18 cellular contexts compared by ENCODE assay signal in the genomic region with DNA sequence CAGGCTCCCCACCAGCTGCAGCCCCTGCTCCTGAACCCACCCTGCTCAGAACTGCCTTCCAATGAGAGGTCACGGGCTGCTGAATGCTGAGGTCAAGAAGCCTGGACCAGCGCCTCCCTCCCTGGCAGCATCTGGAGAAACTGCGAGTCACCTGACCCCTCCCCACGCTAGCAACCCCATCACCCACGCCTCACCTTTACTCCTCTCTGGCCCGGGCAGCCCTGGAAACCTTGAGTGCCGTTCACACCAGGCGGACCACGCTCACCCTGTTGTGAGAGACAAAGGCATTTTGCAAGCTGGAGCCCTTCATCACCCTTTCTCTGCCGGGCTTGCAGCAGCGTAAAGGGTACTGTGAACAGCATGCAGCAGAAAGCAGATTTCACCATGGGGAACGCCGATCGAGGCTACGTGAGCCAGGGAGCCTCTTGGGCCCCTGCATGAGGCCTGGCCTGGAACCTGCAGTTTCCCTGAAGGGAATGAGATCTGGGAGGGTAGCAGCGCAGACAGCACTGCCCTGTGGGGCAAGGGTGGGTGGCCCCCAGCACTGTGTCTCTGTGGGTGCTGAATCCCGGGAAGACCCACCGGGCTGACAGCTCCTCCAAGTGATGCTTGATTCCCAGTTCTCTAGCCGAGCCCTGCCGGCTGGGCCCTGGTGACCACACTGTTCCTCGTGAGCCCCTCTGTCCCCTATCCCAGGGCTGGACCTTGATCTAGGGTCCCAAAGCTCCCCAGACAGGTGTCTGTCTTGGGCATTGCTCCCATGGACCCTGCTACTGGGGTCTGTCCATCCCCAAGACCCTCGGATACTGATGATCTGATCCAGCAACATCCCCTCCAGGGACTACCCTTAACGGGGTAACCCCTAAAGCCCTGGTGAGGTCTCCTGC. TPM values are rescaled to one million over a fixed set of nuclear protein-coding genes. Genes with fewer than 3 reads are reported as not detected.
DNase-seq lines count a peak whose midpoint lies in the region; ATAC-seq and TF ChIP-seq lines count a peak whose summit lies in the region.
"Had no signal": no experiment of that assay in that cellular context is flagged by ENCODE, and none has a peak within 500 bp of the region (broad histone marks: within the 10 kb centered on the region; RNA-seq: fewer than 3 reads in every experiment).

No MANE protein-coding gene starts in this region.

- peak overlapping the region; percentile 44 to 56 for H3K27ac ChIP-seq in right atrium auricular region
- peak overlapping the region; percentile 51 for H3K27ac ChIP-seq in osteoblast (ENCODE audit: low read depth, low read length)
- peak overlapping the region; percentile 42 for H3K27ac ChIP-seq in upper lobe of right lung
- H3K27ac ChIP-seq: BLaER1, HL-60 had no signal

- no peaks in the 10 kb centered on the region for H3K9me3 ChIP-seq in right atrium auricular region
- no peaks in the 10 kb centered on the region for H3K9me3 ChIP-seq in osteoblast (ENCODE audit: low read depth, low read length)
- H3K9me3 ChIP-seq in upper lobe of right lung, result no peaks in the 10 kb centered on the region
- H3K9me3 ChIP-seq: BLaER1 had no signal

- no peak for ATAC-seq in Right ventricle myocardium inferior
- no peak for ATAC-seq in left ventricle myocardium superior
- no peak for ATAC-seq in upper lobe of right lung
- no peak for ATAC-seq in HG02763 (IDR thresholded peaks at IDR 0.05; ENCODE audit: unreplicated experiment)
- ATAC-seq: stimulated activated naive CD8-positive, alpha-beta T cell treated with anti-CD3 and anti-CD28 coated beads, Interleukin-15, amount 100 ng/mL, for 72 hours had no signal

- H3K4me1 ChIP-seq in right atrium auricular region, result no peaks in the 10 kb centered on the region
- peaks cover 14% of the 10 kb centered on the region for H3K4me1 ChIP-seq in osteoblast (ENCODE audit: insufficient read depth, low read length)
- H3K4me1 ChIP-seq in upper lobe of right lung, result peaks cover 2% of the 10 kb centered on the region

- H3K27me3 ChIP-seq in right atrium auricular region (no peaks in the 10 kb centered on the region), osteoblast (ENCODE audit: insufficient read depth, low read length) (no peaks in the 10 kb centered on the region), upper lobe of right lung (peaks cover 10% of the 10 kb centered on the region)
- H3K27me3 ChIP-seq: BLaER1 had no signal

- intact Hi-C loops in Right ventricle myocardium inferior (cut with DNase I), result no loop called here
- intact Hi-C loops in left ventricle myocardium superior (cut with micrococcal nuclease), result no loop called here
- intact Hi-C loops in upper lobe of right lung (cut with DNase I), result no loop called here

- no peak overlapping the region for H3K4me3 ChIP-seq in right atrium auricular region
- H3K4me3 ChIP-seq in osteoblast (ENCODE audit: insufficient read depth, low read length), result no peak overlapping the region
- no peak overlapping the region for H3K4me3 ChIP-seq in upper lobe of right lung
- H3K4me3 ChIP-seq: BLaER1 had no signal

- no peak overlapping the region for H2AFZ ChIP-seq in osteoblast (ENCODE audit: low read length)

- H3K4me2 ChIP-seq in osteoblast (ENCODE audit: insufficient read depth, low read length), result no peak overlapping the region
- H3K4me2 ChIP-seq: BLaER1 had no signal

- peak; percentile 51 for DNase-seq in Right ventricle myocardium inferior (ENCODE audit: missing footprints)
- no peak for DNase-seq in left ventricle myocardium superior
- DNase-seq in right atrium auricular region (ENCODE audit: low spot score), result no peak
- DNase-seq in osteoblast (ENCODE audit: insufficient read length, low spot score, missing footprints), result no peak
- no peak for DNase-seq in upper lobe of right lung
- DNase-seq in NCI-H146 treated with DMSO at 0.1 percent for 48 hours (lab: John Stamatoyannopoulos, UW; ENCODE audit: unreplicated experiment), result no peak
- no peak for DNase-seq in RPMI8226
- DNase-seq: activated CD4-positive, alpha-beta T cell treated with anti-CD3 and anti-CD28 coated beads for 48 hours; activated gamma-delta T cell treated with Interleukin-2 at 50 U/mL for 16 hours; Calu3; kidney glomerular epithelial cell; NCI-H1417; NCI-H69; stimulated activated CD4-positive, alpha-beta T cell treated with anti-CD3 and anti-CD28 coated beads, Interleukin-4, amount 100 ng/mL, for 4 hours; stimulated activated naive CD8-positive, alpha-beta T cell treated with anti-CD3 and anti-CD28 coated beads, Interleukin-15, amount 100 ng/mL, for 72 hours had no signal

- H3K36me3 ChIP-seq in right atrium auricular region, result peaks cover 49% of the 10 kb centered on the region
- peaks cover 98% of the 10 kb centered on the region for H3K36me3 ChIP-seq in osteoblast (ENCODE audit: insufficient read depth, low read length)
- H3K36me3 ChIP-seq in upper lobe of right lung, result peaks cover 15% of the 10 kb centered on the region
- H3K36me3 ChIP-seq: BLaER1 had no signal

- TF ChIP-seq CTCF in right atrium auricular region (IDR thresholded peaks at IDR 0.05) (no peak), osteoblast (IDR thresholded peaks at IDR 0.05; ENCODE audit: extremely low read depth, low read depth, low read length) (no peak), upper lobe of right lung (IDR thresholded peaks at IDR 0.05) (no peak)

- peaks cover 84% of the 10 kb centered on the region for H3K79me2 ChIP-seq in osteoblast (ENCODE audit: insufficient read depth, low read length)

- H4K20me1 ChIP-seq in osteoblast (ENCODE audit: insufficient read depth, low read length), result peaks cover 13% of the 10 kb centered on the region
- H4K20me1 ChIP-seq: BLaER1 had no signal

RNA-seq across cellular contexts. Expression of a gene that starts 53.8 kb away (rescaled TPM):
- total RNA-seq in Right ventricle myocardium inferior (84.5 TPM), left ventricle myocardium superior (59.5 TPM), right atrium auricular region (100 to 1,000 TPM in 1 of 2 donors, 10 to 100 TPM in 1; 61.6 to 103 TPM), osteoblast (4,017 and 4,247 TPM in 2 replicates), upper lobe of right lung (119 TPM)

Comparison
In these comparisons a context has a peak if more than half of its experiments do, and no peak if none do; other contexts are left out.
1. RNA of a gene that starts 53.8 kb away (total RNA-seq): 4,017 to 4,247 TPM in osteoblast; 119 TPM in upper lobe of right lung (single experiment), 61.6 to 103 TPM in right atrium auricular region, 84.5 TPM in Right ventricle myocardium inferior (single experiment) and 59.5 TPM in left ventricle myocardium superior (single experiment); every median in the first group is over 10 times any median in the second.
2. Peak in every context shown above with its lines, with median percentiles within 50 percentile points of each other: H3K27ac ChIP-seq.